22 cellular contexts compared by ENCODE assay signal in the genomic region with DNA sequence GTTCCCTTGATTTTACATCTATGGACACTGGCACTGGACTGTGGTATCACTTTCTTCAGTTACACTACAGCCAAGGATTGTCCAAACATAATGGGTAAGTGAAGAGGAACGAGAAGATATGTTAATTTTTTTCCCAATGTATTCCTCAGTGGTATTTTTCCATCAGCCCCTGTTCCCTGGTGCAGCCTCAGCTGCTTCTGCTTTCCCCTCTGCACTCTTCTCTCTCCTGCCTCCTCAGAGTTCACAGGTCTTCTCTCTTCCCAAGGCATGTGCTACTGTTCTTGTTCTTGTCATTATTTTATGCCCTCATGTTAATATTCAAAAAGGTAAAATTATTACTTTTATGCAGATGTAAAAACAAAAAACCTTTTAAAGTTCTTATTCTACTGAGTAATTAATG.
"Had no signal": no experiment of that assay in that cellular context is flagged by ENCODE, and none has a peak within 500 bp of the region (broad histone marks: within the 10 kb centered on the region; RNA-seq: fewer than 3 reads in every experiment).

No MANE protein-coding gene starts in this region.

- DNase-seq: MV-4-11, NCI-H1048, NCI-H1105, NCI-H1417, NCI-H1436 treated with DMSO at 0.1 percent for 48 hours, NCI-H1694, NCI-H187 treated with DMSO at 0.1 percent for 48 hours, NCI-H2029 treated with DMSO at 0.1 percent for 48 hours, NCI-H2171 treated with DMSO at 0.1 percent for 48 hours, NCI-H345, NCI-H524, NCI-H748 treated with DMSO at 0.1 percent for 48 hours, PC-3, SHP77, SK-N-SH, SW 1271, T-cell had no signal

- H3K4me2 ChIP-seq: SK-N-SH had no signal

- H3K27ac Mint-ChIP-seq: IgD-negative memory B cell, T-cell had no signal

- ATAC-seq: HepG2, K562, Panc1, PC-3, T-cell had no signal

- H3K27me3 Mint-ChIP-seq: IgD-negative memory B cell, T-cell had no signal

- H3K36me3 Mint-ChIP-seq: IgD-negative memory B cell, T-cell had no signal

- H3K9ac ChIP-seq: SK-N-SH had no signal

- H3K27ac ChIP-seq: RWPE1 had no signal

- H3K9me3 ChIP-seq: SK-N-SH had no signal

- H3K4me1 Mint-ChIP-seq: IgD-negative memory B cell, T-cell had no signal

- H3K4me3 Mint-ChIP-seq: IgD-negative memory B cell, T-cell had no signal

- H3K4me3 ChIP-seq: K562 had no signal

- FAIRE-seq: HepG2, K562 had no signal
